ENCODE assay signal across 27 cellular contexts in the genomic region with DNA sequence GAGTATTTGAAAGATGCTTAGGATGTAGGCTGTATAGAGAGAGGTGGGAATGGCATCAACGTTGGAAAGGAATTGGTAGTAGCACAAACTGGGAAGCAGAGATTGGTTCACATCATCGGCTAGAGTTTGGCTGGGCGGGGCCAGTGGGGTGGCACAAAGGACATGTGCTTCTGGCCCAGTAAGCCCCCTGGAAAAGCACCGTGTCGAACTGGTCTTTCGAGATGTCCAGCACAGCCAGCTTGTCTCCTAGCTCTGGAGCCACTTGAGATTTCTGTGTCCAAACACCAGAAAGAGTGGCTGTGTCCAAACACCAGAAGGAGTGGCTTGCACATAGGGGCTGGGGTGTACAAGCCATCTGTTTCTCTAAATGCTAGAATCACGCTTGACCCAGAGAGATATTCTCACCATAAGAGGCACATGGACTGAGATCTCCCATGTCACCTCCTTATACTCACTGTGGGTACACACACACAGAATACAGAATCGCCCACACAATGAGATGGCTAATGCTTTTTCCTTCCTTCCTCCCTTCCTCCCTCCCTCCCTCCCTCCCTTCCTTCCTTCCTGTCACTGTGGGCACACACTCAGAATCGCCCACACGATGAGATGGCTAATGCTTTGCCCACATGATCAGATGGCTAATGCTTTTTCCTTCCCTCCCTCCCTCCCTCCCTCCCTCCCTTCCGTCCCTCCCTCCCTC. TPM values are rescaled to one million over a fixed set of nuclear protein-coding genes. Genes with fewer than 3 reads are reported as not detected.
DNase-seq lines count a peak whose midpoint lies in the region; ATAC-seq and TF ChIP-seq lines count a peak whose summit lies in the region.
"Had no signal": no experiment of that assay in that cellular context is flagged by ENCODE, and none has a peak within 500 bp of the region (broad histone marks: within the 10 kb centered on the region; RNA-seq: fewer than 3 reads in every experiment).

No MANE protein-coding gene starts in this region.

- H3K4me1 ChIP-seq in HEK293 (ENCODE audit: control insufficient read depth, insufficient read depth, low read length): no peaks in the 10 kb centered on the region
- no peaks in the 10 kb centered on the region for H3K4me1 ChIP-seq in colonic mucosa
- H3K4me1 ChIP-seq: lower lobe of right lung, upper lobe of right lung had no signal

- TF ChIP-seq CTCF in HEK293 (tag by site-specific recombination; IDR thresholded peaks at IDR 0.05) (no peak), GM13977 (IDR thresholded peaks at IDR 0.05; ENCODE audit: extremely low read depth, insufficient read depth, missing control alignments) (no peak), colonic mucosa (IDR thresholded peaks at IDR 0.05) (no peak)

- H3K9ac ChIP-seq in colonic mucosa (ENCODE audit: low read depth in 2 of 2, low read length in 2 of 2): no peak overlapping the region

- H3K27ac ChIP-seq in HEK293 (ENCODE audit: extremely low read depth, low read depth, low read length) (no peak overlapping the region), colonic mucosa (no peak overlapping the region)
- H3K27ac ChIP-seq: lower lobe of right lung, skin epidermis, upper lobe of right lung had no signal

- no peaks in the 10 kb centered on the region for H3K9me3 Mint-ChIP-seq in activated naive CD8-positive, alpha-beta T cell (ENCODE audit: low read depth)
- H3K9me3 Mint-ChIP-seq: central memory CD8-positive, alpha-beta T cell; H9; nephron had no signal

- in situ Hi-C loops in GM13977 (cut with MboI; ENCODE audit: low pct_unique_long_range_greater_than_20kb, low sequenced_read_pairs, unreplicated experiment): no loop called here

- intact Hi-C loops in left ventricle myocardium superior (cut with micrococcal nuclease): no loop called here
- intact Hi-C loops in colonic mucosa (cut with DNase I): no loop called here

- H3K4me3 ChIP-seq in HEK293 (ENCODE audit: low read depth, low read length): no peak overlapping the region
- H3K4me3 ChIP-seq in colonic mucosa: no peak overlapping the region
- H3K4me3 ChIP-seq: lower lobe of right lung, skin epidermis, upper lobe of right lung had no signal

- peaks cover 28% of the 10 kb centered on the region for H3K36me3 Mint-ChIP-seq in activated naive CD8-positive, alpha-beta T cell

- DNase-seq in Ammon's horn (ENCODE audit: low spot score) (peak; percentile 19), globus pallidus (ENCODE audit: low spot score) (peak; percentile 48), GM13977 (ENCODE audit: low spot score) (no peak), Kasumi-1 (lab: John Stamatoyannopoulos, UW) (no peak), left ventricle myocardium superior (no peak), colonic mucosa (no peak)
- DNase-seq: COR-L47, DMS79 treated with DMSO at 0.1 percent for 48 hours, H9, kidney, lower lobe of right lung, NCI-H1105 treated with DMSO at 0.1 percent for 48 hours, NCI-H2081, NCI-H2227 treated with DMSO at 0.1 percent for 48 hours, NCI-H748 treated with DMSO at 0.1 percent for 48 hours, retina, upper lobe of right lung had no signal

- H3K9me3 ChIP-seq in HEK293 (ENCODE audit: control insufficient read depth, insufficient read depth, low read depth, low read length) (no peaks in the 10 kb centered on the region), colonic mucosa (no peaks in the 10 kb centered on the region)
- H3K9me3 ChIP-seq: lower lobe of right lung, upper lobe of right lung had no signal

- H3K27ac Mint-ChIP-seq in activated naive CD8-positive, alpha-beta T cell: peak overlapping the region; percentile 18
- H3K27ac Mint-ChIP-seq: nephron had no signal

- H3K4me3 Mint-ChIP-seq in activated naive CD8-positive, alpha-beta T cell: no peak overlapping the region
- H3K4me3 Mint-ChIP-seq: central memory CD8-positive, alpha-beta T cell; H9; nephron had no signal

- no peak for ATAC-seq in left ventricle myocardium superior
- ATAC-seq: activated CD4-positive, CD25-positive, alpha-beta regulatory T cell treated with anti-CD3 and anti-CD28 coated beads, Interleukin-2, amount 50 U/mL, for 24 hours; lower lobe of right lung; upper lobe of right lung had no signal

- H3K27me3 ChIP-seq in colonic mucosa: no peaks in the 10 kb centered on the region
- H3K27me3 ChIP-seq: upper lobe of right lung had no signal

- H3K4me1 Mint-ChIP-seq in activated naive CD8-positive, alpha-beta T cell (ENCODE audit: low read depth): peaks cover 11% of the 10 kb centered on the region
- H3K4me1 Mint-ChIP-seq: H9, nephron had no signal

- CTCF ChIA-PET in HEK293 (lab: Yijun Ruan, JAX): interaction anchor here (1.0 kb wide), 1 partner anchor 44 kb away, joined by 3 read pairs; no protein-coding TSS in a partner anchor

- no peaks in the 10 kb centered on the region for H3K27me3 Mint-ChIP-seq in activated naive CD8-positive, alpha-beta T cell
- H3K27me3 Mint-ChIP-seq: central memory CD8-positive, alpha-beta T cell had no signal

- H3K36me3 ChIP-seq in HEK293 (ENCODE audit: control insufficient read depth in 2 of 2, insufficient read depth in 1 of 2, low read length in 2 of 2): peaks cover 29 to 75% of the 10 kb centered on the region in 2 experiments
- H3K36me3 ChIP-seq in colonic mucosa: no peaks in the 10 kb centered on the region

- POLR2A ChIA-PET in HEK293 (lab: Yijun Ruan, JAX): no interaction called here

TF ChIP-seq in HEK293, 187 proteins besides CTCF, POLR2A, EP300 and RAD21:
- TF ChIP-seq ZNF214 (tag by site-specific recombination; IDR thresholded peaks at IDR 0.05; ENCODE audit: borderline replicate concordance): no peak
- TF ChIP-seq ZNF623 (tag by site-specific recombination; IDR thresholded peaks at IDR 0.05): no peak
- TF ChIP-seq SALL2 (tag by site-specific recombination; IDR thresholded peaks at IDR 0.05; ENCODE audit: borderline replicate concordance): no peak
- TF ChIP-seq GLIS2 (tag by site-specific recombination; IDR thresholded peaks at IDR 0.05): no peak
- TF ChIP-seq ZFHX2 (tag by site-specific recombination; conservative IDR thresholded peaks at IDR 0.05): peak; percentile 71
- no peak for TF ChIP-seq ZNF571 (tag by site-specific recombination; IDR thresholded peaks at IDR 0.05)
- peak; percentile 25; the same call in 1 of the 2 replicates for TF ChIP-seq EGR2 (tag by site-specific recombination; IDR thresholded peaks at IDR 0.05; ENCODE audit: low read depth)
TF ChIP-seq in HEK293: peak in this region for 2.

RNA-seq across cellular contexts. Expression of a gene that starts 41.8 kb away (rescaled TPM):
- total RNA-seq in left ventricle myocardium superior (4.5 TPM), colonic mucosa (under 1 TPM; 0.15 to 0.32 TPM)
- total RNA-seq: dermis microvascular lymphatic vessel endothelial cell; MCF 10A; osteocyte; T-helper 1 cell treated with Interleukin-12 subunit alpha and Interleukin-12 subunit beta and Interleukin-4 antibody, amounts not matched to agents 30 ng/mL and 1 ng/mL, for 36 hours had no signal

Comparison
In these comparisons a context has a peak if more than half of its experiments do, and no peak if none do; other contexts are left out.
1. DNase-seq: peak in Ammon's horn (single experiment) and globus pallidus (single experiment); none in GM13977 (single experiment), Kasumi-1 (0 of 2), left ventricle myocardium superior (single experiment) and colonic mucosa (single experiment).